In the genomic region with DNA sequence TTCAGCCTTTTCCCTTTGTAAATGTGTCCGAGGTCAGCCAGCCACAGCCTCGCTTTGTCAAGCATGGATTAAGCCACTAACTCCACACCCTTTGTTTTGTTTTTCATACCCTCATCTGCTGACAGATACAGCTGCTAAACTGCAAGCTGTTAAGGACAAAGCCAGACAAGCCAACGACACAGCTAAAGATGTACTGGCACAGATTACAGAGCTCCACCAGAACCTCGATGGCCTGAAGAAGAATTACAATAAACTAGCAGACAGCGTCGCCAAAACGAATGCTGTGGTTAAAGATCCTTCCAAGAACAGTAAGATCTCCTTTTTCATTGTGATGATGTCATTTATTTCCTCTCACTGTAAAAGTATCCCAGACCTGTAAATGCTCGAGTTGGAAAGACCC, we compare ENCODE assay signal across 1 cellular context.
TF ChIP-seq lines count a peak whose summit lies in the region.

No MANE protein-coding gene starts in this region.

TF ChIP-seq in K562, 482 proteins besides CTCF, POLR2A, EP300 and RAD21 (continued from another document):
- TF ChIP-seq, protein P1, sequence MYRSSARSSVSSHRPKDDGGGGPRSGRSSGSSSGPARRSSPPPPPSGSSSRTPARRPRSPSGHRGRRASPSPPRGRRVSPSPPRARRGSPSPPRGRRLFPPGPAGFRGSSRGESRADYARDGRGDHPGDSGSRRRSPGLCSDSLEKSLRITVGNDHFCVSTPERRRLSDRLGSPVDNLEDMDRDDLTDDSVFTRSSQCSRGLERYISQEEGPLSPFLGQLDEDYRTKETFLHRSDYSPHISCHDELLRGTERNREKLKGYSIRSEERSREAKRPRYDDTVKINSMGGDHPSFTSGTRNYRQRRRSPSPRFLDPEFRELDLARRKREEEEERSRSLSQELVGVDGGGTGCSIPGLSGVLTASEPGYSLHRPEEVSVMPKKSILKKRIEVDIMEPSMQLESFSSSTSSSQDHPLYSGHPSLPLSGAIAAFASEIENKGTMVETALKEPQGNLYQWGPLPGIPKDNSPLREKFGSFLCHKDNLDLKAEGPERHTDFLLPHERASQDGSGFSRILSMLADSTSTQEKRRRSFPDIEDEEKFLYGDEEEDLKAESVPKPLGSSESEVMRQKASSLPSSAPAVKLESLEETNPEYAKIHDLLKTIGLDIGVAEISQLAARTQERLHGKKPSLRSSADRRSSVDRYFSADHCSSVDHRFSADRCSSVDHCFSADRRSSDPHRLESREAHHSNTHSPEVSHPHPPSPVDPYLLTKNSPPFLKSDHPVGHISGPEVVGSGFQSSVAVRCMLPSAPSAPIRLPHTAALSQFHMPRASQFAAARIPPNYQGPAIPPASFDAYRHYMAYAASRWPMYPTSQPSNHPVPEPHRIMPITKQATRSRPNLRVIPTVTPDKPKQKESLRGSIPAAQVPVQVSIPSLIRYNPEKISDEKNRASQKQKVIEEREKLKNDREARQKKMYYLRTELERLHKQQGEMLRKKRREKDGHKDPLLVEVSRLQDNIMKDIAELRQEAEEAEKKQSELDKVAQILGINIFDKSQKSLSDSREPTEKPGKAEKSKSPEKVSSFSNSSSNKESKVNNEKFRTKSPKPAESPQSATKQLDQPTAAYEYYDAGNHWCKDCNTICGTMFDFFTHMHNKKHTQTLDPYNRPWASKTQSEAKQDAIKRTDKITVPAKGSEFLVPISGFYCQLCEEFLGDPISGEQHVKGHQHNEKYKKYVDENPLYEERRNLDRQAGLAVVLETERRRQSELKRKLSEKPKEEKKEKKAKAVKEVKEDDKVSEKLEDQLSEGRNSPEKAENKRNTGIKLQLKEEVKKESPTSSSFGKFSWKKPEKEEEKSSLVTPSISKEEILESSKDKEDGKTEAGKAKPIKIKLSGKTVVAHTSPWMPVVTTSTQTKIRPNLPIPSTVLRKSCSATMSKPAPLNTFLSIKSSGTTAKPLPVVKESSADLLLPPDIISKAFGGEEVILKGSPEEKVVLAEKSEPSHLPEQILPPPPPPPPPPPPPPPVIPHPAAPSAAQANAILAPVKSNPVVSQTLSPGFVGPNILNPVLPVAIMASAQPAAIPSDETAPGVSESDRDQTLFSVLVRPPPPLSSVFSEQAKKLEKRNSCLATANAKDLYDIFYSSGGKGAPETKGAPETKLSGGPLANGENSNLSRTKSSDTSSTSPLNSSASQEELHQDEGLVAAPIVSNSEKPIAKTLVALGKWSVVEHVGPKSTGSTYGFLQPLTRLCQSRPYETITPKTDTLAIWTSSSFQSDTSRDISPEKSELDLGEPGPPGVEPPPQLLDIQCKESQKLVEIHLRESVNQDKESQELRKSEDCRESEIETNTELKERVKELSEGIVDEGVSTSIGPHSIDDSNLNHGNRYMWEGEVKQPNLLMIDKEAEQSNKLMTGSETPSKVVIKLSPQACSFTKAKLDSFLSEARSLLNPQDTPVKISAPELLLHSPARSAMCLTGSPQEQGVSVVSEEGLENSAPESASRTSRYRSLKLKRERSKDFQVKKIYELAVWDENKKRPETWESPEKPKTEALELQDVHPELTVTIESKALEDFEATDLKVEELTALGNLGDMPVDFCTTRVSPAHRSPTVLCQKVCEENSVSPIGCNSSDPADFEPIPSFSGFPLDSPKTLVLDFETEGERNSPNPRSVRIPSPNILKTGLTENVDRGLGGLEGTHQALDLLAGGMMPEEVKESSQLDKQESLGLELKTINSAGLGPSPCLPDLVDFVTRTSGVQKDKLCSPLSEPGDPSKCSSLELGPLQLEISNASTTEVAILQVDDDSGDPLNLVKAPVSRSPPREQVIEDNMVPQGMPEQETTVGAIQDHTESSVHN (IDR thresholded peaks at IDR 0.05; ENCODE audit: borderline replicate concordance in 1 of 2, low read depth in 1 of 2): no peak
- TF ChIP-seq XRCC3 (IDR thresholded peaks at IDR 0.05) (no peak), HLTF (IDR thresholded peaks at IDR 0.05) (no peak), ATF7 (IDR thresholded peaks at IDR 0.05) (peak; percentile 64; the same call in 1 of the 2 replicates), NFRKB (IDR thresholded peaks at IDR 0.05; ENCODE audit: low read depth) (no peak), NFATC3 (IDR thresholded peaks at IDR 0.05) (no peak), CBX5 (IDR thresholded peaks at IDR 0.05; ENCODE audit: borderline replicate concordance, low read depth) (no peak), TAL1 (IDR thresholded peaks at IDR 0.05) (peak; percentile 52; the same call in 1 of the 2 replicates), TCF3 (CRISPR knock-in tag; IDR thresholded peaks at IDR 0.05) (peak; percentile 49), CBFA2T2 (conservative IDR thresholded peaks at IDR 0.05) (peak; percentile 50), TFE3 (CRISPR knock-in tag; IDR thresholded peaks at IDR 0.05) (no peak), TEAD4 (IDR thresholded peaks at IDR 0.05; ENCODE audit: low read length) (peak; percentile 70), TEAD4 (CRISPR knock-in tag; IDR thresholded peaks at IDR 0.05; ENCODE audit: borderline replicate concordance) (no peak), HDGF (IDR thresholded peaks at IDR 0.05) (no peak), CBFA2T3 (IDR thresholded peaks at IDR 0.05) (peak; percentile 78), ZNF76 (CRISPR knock-in tag; IDR thresholded peaks at IDR 0.05; ENCODE audit: borderline replicate concordance) (no peak), POLR2AphosphoS5 (IDR thresholded peaks at IDR 0.05; ENCODE audit: control insufficient read depth, insufficient read depth, low read depth, low read length) (0 out of 2 replicates have a peak, but pooled peaks have one; percentile 39), GATA2 (CRISPR knock-in tag; IDR thresholded peaks at IDR 0.05) (0 out of 2 replicates have a peak, but pooled peaks have one; percentile 23), MEIS2 (IDR thresholded peaks at IDR 0.05; ENCODE audit: partially characterized antibody) (peak; percentile 32)
- TF ChIP-seq, protein P2, sequence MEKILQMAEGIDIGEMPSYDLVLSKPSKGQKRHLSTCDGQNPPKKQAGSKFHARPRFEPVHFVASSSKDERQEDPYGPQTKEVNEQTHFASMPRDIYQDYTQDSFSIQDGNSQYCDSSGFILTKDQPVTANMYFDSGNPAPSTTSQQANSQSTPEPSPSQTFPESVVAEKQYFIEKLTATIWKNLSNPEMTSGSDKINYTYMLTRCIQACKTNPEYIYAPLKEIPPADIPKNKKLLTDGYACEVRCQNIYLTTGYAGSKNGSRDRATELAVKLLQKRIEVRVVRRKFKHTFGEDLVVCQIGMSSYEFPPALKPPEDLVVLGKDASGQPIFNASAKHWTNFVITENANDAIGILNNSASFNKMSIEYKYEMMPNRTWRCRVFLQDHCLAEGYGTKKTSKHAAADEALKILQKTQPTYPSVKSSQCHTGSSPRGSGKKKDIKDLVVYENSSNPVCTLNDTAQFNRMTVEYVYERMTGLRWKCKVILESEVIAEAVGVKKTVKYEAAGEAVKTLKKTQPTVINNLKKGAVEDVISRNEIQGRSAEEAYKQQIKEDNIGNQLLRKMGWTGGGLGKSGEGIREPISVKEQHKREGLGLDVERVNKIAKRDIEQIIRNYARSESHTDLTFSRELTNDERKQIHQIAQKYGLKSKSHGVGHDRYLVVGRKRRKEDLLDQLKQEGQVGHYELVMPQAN (IDR thresholded peaks at IDR 0.05; ENCODE audit: borderline replicate concordance): no peak
- TF ChIP-seq, protein P3, sequence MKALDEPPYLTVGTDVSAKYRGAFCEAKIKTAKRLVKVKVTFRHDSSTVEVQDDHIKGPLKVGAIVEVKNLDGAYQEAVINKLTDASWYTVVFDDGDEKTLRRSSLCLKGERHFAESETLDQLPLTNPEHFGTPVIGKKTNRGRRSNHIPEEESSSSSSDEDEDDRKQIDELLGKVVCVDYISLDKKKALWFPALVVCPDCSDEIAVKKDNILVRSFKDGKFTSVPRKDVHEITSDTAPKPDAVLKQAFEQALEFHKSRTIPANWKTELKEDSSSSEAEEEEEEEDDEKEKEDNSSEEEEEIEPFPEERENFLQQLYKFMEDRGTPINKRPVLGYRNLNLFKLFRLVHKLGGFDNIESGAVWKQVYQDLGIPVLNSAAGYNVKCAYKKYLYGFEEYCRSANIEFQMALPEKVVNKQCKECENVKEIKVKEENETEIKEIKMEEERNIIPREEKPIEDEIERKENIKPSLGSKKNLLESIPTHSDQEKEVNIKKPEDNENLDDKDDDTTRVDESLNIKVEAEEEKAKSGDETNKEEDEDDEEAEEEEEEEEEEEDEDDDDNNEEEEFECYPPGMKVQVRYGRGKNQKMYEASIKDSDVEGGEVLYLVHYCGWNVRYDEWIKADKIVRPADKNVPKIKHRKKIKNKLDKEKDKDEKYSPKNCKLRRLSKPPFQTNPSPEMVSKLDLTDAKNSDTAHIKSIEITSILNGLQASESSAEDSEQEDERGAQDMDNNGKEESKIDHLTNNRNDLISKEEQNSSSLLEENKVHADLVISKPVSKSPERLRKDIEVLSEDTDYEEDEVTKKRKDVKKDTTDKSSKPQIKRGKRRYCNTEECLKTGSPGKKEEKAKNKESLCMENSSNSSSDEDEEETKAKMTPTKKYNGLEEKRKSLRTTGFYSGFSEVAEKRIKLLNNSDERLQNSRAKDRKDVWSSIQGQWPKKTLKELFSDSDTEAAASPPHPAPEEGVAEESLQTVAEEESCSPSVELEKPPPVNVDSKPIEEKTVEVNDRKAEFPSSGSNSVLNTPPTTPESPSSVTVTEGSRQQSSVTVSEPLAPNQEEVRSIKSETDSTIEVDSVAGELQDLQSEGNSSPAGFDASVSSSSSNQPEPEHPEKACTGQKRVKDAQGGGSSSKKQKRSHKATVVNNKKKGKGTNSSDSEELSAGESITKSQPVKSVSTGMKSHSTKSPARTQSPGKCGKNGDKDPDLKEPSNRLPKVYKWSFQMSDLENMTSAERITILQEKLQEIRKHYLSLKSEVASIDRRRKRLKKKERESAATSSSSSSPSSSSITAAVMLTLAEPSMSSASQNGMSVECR (CRISPR knock-in tag; IDR thresholded peaks at IDR 0.05): no peak
- TF ChIP-seq, protein P4, sequence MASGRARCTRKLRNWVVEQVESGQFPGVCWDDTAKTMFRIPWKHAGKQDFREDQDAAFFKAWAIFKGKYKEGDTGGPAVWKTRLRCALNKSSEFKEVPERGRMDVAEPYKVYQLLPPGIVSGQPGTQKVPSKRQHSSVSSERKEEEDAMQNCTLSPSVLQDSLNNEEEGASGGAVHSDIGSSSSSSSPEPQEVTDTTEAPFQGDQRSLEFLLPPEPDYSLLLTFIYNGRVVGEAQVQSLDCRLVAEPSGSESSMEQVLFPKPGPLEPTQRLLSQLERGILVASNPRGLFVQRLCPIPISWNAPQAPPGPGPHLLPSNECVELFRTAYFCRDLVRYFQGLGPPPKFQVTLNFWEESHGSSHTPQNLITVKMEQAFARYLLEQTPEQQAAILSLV (tag; IDR thresholded peaks at IDR 0.05): no peak
